In genomic region chr1:25198731-25199231, GRCh38 we compare ENCODE assay signal across 9 cellular contexts. TPM values are rescaled to one million over a fixed set of nuclear protein-coding genes. Genes with fewer than 3 reads are reported as not detected.
DNase-seq lines count a peak whose midpoint lies in the region; ATAC-seq, FAIRE-seq and TF ChIP-seq lines count a peak whose summit lies in the region.
"Had no signal": no experiment of that assay in that cellular context is flagged by ENCODE, and none has a peak within 500 bp of the region (broad histone marks: within the 10 kb centered on the region; RNA-seq: fewer than 3 reads in every experiment).

No MANE protein-coding gene starts in this region.

- H3K23ac ChIP-seq in H1 (ENCODE audit: insufficient read length), result no peak overlapping the region

- H2BK5ac ChIP-seq in H1 (ENCODE audit: low read depth, low read length), result no peak overlapping the region

- no peak overlapping the region for H3K18ac ChIP-seq in H1 (ENCODE audit: extremely low read depth, low read length)

- no peak overlapping the region for H3K27ac ChIP-seq in H1 (ENCODE audit: low read depth, low read length)

- H3K79me2 ChIP-seq in H1 (ENCODE audit: control insufficient read depth in 1 of 2, insufficient read depth in 2 of 2, low read length in 2 of 2), result no peaks in the 10 kb centered on the region

- H3K27me3 ChIP-seq in H1 (replicated peaks in 1 of 4; ENCODE audit: control insufficient read depth in 3 of 4, extremely low read depth in 1 of 4, insufficient read depth in 3 of 4, low read length in 3 of 4), result no peaks in the 10 kb centered on the region

- no peak overlapping the region for H3K9ac ChIP-seq in H1 (replicated peaks in 1 of 4; ENCODE audit: extremely low read depth in 1 of 4, low read depth in 3 of 4, low read length in 3 of 4)

- no peaks in the 10 kb centered on the region for H3K79me1 ChIP-seq in H1 (ENCODE audit: low read depth, low read length)

- H2AK5ac ChIP-seq in H1 (ENCODE audit: low read depth, low read length), result no peak overlapping the region

- TF ChIP-seq POLR2A in H1 (IDR thresholded peaks at IDR 0.05; ENCODE audit: control extremely low read depth in 1 of 2, low read depth in 2 of 2, low read length in 2 of 2) (no peak), H54 (IDR thresholded peaks at IDR 0.05; ENCODE audit: low read depth, low read length) (no peak)

- H4K20me1 ChIP-seq in H1 (replicated peaks in 1 of 2; ENCODE audit: control insufficient read depth in 1 of 2, insufficient read depth in 2 of 2, low read length in 2 of 2), result peaks cover 0 to 2% of the 10 kb centered on the region in 2 experiments

- no peak overlapping the region for H3K14ac ChIP-seq in H1 (ENCODE audit: insufficient read length)

- H3K4ac ChIP-seq in H1 (replicated peaks; ENCODE audit: insufficient read length, low read depth, low read length), result no peak overlapping the region

- no peak overlapping the region for H4K91ac ChIP-seq in H1 (replicated peaks; ENCODE audit: insufficient read length, low read length)

- DNase-seq in DMS153 treated with DMSO at 0.1 percent for 48 hours (lab: John Stamatoyannopoulos, UW; ENCODE audit: unreplicated experiment) (peak; percentile 64), NCI-H2029 treated with DMSO at 0.1 percent for 48 hours (lab: John Stamatoyannopoulos, UW) (peak; percentile 80), H1 (ENCODE audit: low read depth in 1 of 2, low spot score in 2 of 2) (no peak), pons (ENCODE audit: low spot score) (peak; percentile 77), H54 (ENCODE audit: insufficient read length, low spot score) (no peak), cortex of kidney (lab: John Stamatoyannopoulos, UW) (no peak), cerebellar nuclear complex (lab: John Stamatoyannopoulos, UW) (no peak)
- DNase-seq: NCI-H524 had no signal

- H2BK12ac ChIP-seq in H1 (ENCODE audit: low read depth, low read length), result no peak overlapping the region

- TF ChIP-seq CTCF in H1 (IDR thresholded peaks at IDR 0.05; ENCODE audit: control extremely low read depth in 1 of 3, insufficient read depth in 1 of 3, low read depth in 1 of 3, low read length in 3 of 3), result 0 out of 4 replicates have a peak, but pooled peaks of 1 of the 3 experiments have one; percentile 5

- H2BK20ac ChIP-seq in H1 (ENCODE audit: low read length), result no peak overlapping the region

- H3K36me3 ChIP-seq in H1 (ENCODE audit: control insufficient read depth in 2 of 4, insufficient read depth in 4 of 4, low read length in 3 of 4), result no peaks in the 10 kb centered on the region

- H3K4me3 ChIP-seq in H1 (ENCODE audit: extremely low read depth in 1 of 4, insufficient read depth in 2 of 4, low read depth in 3 of 4, low read length in 4 of 4), result no peak overlapping the region

- CTCF ChIA-PET in H1 (lab: Charles Lee; ENCODE audit: partially characterized antibody), result interaction anchor here (0.6 to 1.9 kb wide), 6 partner anchors 8 to 778 kb away, joined by 3 to 6 read pairs (median 3); no protein-coding TSS in a partner anchor

- TF ChIP-seq RAD21 in H1 (IDR thresholded peaks at IDR 0.05 in 1 of 2, conservative IDR thresholded peaks at IDR 0.05 in 1 of 2; ENCODE audit: low read depth in 2 of 2, low read length in 2 of 2), result no peak

- H4K5ac ChIP-seq in H1 (ENCODE audit: insufficient read length, low read depth, low read length), result no peak overlapping the region

- peak overlapping the region; percentile 46 for H4K8ac ChIP-seq in H1 (ENCODE audit: extremely low read depth, insufficient read depth, low read length)

- no peak overlapping the region for H2BK120ac ChIP-seq in H1 (replicated peaks; ENCODE audit: low read depth, low read length)

- H2BK15ac ChIP-seq in H1 (ENCODE audit: low read length), result no peak overlapping the region

- no peak for ATAC-seq in HG03097 (IDR thresholded peaks at IDR 0.05; ENCODE audit: low FRiP score, unreplicated experiment)

- H2AFZ ChIP-seq in H1 (ENCODE audit: low read length), result no peak overlapping the region

- WGBS in H1 (ENCODE audit: extremely low coverage in 1 of 2, insufficient coverage in 1 of 2, insufficient read length in 1 of 2, insufficient replicate concordance in 2 of 2, low coverage in 1 of 2, low lambda C conversion rate in 2 of 2, missing lambda C conversion rate in 1 of 2), 2 experiments, result 87% methylated on average over 18 of the region's 18 CpGs; no CpG with 5 or more reads in 1 of the 2 experiments

- peaks cover 4% of the 10 kb centered on the region; the same call in 1 of the 2 replicates for H3K23me2 ChIP-seq in H1 (ENCODE audit: low read depth, low read length)

- FAIRE-seq in H1 (lab: Jason Lieb, UNC), result no peak
- FAIRE-seq in H54 (lab: Jason Lieb, UNC), result no peak

- H3K4me2 ChIP-seq in H1 (ENCODE audit: insufficient read depth in 1 of 2, low read depth in 2 of 2, low read length in 2 of 2), result no peak overlapping the region

- no peak overlapping the region for H3K56ac ChIP-seq in H1 (replicated peaks; ENCODE audit: insufficient read length, low read depth, low read length)

- TF ChIP-seq EP300 in H1 (IDR thresholded peaks at IDR 0.05; ENCODE audit: borderline replicate concordance in 1 of 2, low read depth in 2 of 2, low read length in 2 of 2), result no peak

- H3K9me3 ChIP-seq in H1 (ENCODE audit: insufficient read depth in 2 of 2, low read depth in 1 of 2, low read length in 1 of 2), result no peaks in the 10 kb centered on the region

- POLR2A ChIA-PET in H1 (lab: Charles Lee; ENCODE audit: partially characterized antibody), result interaction anchor here (1.9 kb wide), 1 partner anchor 34 kb away, joined by 4 read pairs; the partner anchor contains the start of gene SYF2

- peaks cover 0 to 5% (median 2%) of the 10 kb centered on the region in 4 experiments; a peak in 2 of 7 replicates for H3K4me1 ChIP-seq in H1 (replicated peaks in 1 of 4; ENCODE audit: control insufficient read depth in 3 of 4, insufficient read depth in 4 of 4, low read length in 3 of 4)

TF ChIP-seq in H1, 55 proteins besides CTCF, POLR2A, EP300 and RAD21 (continues in another document):
- TF ChIP-seq SAP30 (IDR thresholded peaks at IDR 0.05; ENCODE audit: insufficient read depth, insufficient replicate concordance, low read length), result no peak
- TF ChIP-seq SRF (IDR thresholded peaks at IDR 0.05; ENCODE audit: low read depth, low read length), result no peak
- no peak for TF ChIP-seq NANOG (IDR thresholded peaks at IDR 0.05; ENCODE audit: insufficient read depth, low read depth, low read length, poor library complexity, severe bottlenecking)
- no peak for TF ChIP-seq KDM1A (IDR thresholded peaks at IDR 0.05; ENCODE audit: borderline replicate concordance, low read length)
- no peak for TF ChIP-seq RFX5 (IDR thresholded peaks at IDR 0.05; ENCODE audit: borderline replicate concordance, low read depth, low read length)
- no peak for TF ChIP-seq SIRT6 (IDR thresholded peaks at IDR 0.05; ENCODE audit: low read length)
- TF ChIP-seq GABPA (IDR thresholded peaks at IDR 0.05; ENCODE audit: borderline replicate concordance, insufficient read depth, low read length), result no peak
- no peak for TF ChIP-seq SIX5 (IDR thresholded peaks at IDR 0.05; ENCODE audit: low read depth, low read length)
- TF ChIP-seq KDM4A (IDR thresholded peaks at IDR 0.05; ENCODE audit: low read depth, low read length, severe bottlenecking), result no peak
- TF ChIP-seq HDAC2 (IDR thresholded peaks at IDR 0.05; ENCODE audit: borderline replicate concordance in 1 of 2, low read depth in 2 of 2, low read length in 2 of 2), result no peak

RNA-seq across cellular contexts. Expression of gene SYF2, which starts 33.5 kb away (rescaled TPM):
- 27.0 and 33.0 TPM in 2 replicates for total RNA-seq in H1 (2021; fragmentation: NEBNext Ultra II Directional; extraction: Animal tissue kit (Norgen Biotek cat#: 25700))
- 5.6 and 7.5 TPM in 2 replicates for polyA plus RNA-seq in H1 (2011; rRNA removed)
- 18.7 TPM for polyA plus RNA-seq in H1 (2011; cell fraction: cytosol; rRNA removed)
- 3.3 TPM for polyA plus RNA-seq in H1 (2011; cell fraction: nucleus; rRNA removed)
- polyA plus RNA-seq in H1 (2012, experiment 1 of 2), result 25.4 to 44.2 TPM (median 29.6 TPM) in 4 replicates
- polyA plus RNA-seq in H1 (2012, experiment 2 of 2), result 8.1 TPM
- 49.2 TPM for polyA plus RNA-seq in H1 (2013, experiment 1 of 2)
- 48.2 TPM for polyA plus RNA-seq in H1 (2013, experiment 2 of 2)
- polyA minus RNA-seq in H1 (2011; rRNA and poly(A)+ RNA removed), result 3.8 and 4.2 TPM in 2 replicates
- polyA minus RNA-seq in H1 (2011; cell fraction: cytosol; rRNA and poly(A)+ RNA removed), result 6.1 TPM
- 6.8 TPM for polyA minus RNA-seq in H1 (2011; cell fraction: nucleus; rRNA and poly(A)+ RNA removed)

RNA-seq across cellular contexts. Expression of gene RSRP1, which starts 48.5 kb away (rescaled TPM):
- 59.4 and 60.4 TPM in 2 replicates for total RNA-seq in H1 (2021; fragmentation: NEBNext Ultra II Directional; extraction: Animal tissue kit (Norgen Biotek cat#: 25700))
- 32.9 and 38.2 TPM in 2 replicates for polyA plus RNA-seq in H1 (2011; rRNA removed)
- 66.1 TPM for polyA plus RNA-seq in H1 (2011; cell fraction: cytosol; rRNA removed)
- 111 TPM for polyA plus RNA-seq in H1 (2011; cell fraction: nucleus; rRNA removed)
- polyA plus RNA-seq in H1 (2012, experiment 1 of 2), result 33.1 to 58.0 TPM (median 48.2 TPM) in 4 replicates
- 8.9 TPM for polyA plus RNA-seq in H1 (2012, experiment 2 of 2)
- 57.6 TPM for polyA plus RNA-seq in H1 (2013, experiment 1 of 2)
- 50.1 TPM for polyA plus RNA-seq in H1 (2013, experiment 2 of 2)
- 37.6 and 38.0 TPM in 2 replicates for polyA minus RNA-seq in H1 (2011; rRNA and poly(A)+ RNA removed)
- 41.4 TPM for polyA minus RNA-seq in H1 (2011; cell fraction: cytosol; rRNA and poly(A)+ RNA removed)
- 80.9 TPM for polyA minus RNA-seq in H1 (2011; cell fraction: nucleus; rRNA and poly(A)+ RNA removed)

Comparison
In these comparisons a context has a peak if more than half of its experiments do, and no peak if none do; other contexts are left out.
1. DNase-seq: peak in DMS153 treated with DMSO at 0.1 percent for 48 hours (single experiment), NCI-H2029 treated with DMSO at 0.1 percent for 48 hours (single experiment) and pons (single experiment); none in H1 (0 of 2), H54 (single experiment), cortex of kidney (single experiment) and cerebellar nuclear complex (0 of 2).